In the genomic region with DNA sequence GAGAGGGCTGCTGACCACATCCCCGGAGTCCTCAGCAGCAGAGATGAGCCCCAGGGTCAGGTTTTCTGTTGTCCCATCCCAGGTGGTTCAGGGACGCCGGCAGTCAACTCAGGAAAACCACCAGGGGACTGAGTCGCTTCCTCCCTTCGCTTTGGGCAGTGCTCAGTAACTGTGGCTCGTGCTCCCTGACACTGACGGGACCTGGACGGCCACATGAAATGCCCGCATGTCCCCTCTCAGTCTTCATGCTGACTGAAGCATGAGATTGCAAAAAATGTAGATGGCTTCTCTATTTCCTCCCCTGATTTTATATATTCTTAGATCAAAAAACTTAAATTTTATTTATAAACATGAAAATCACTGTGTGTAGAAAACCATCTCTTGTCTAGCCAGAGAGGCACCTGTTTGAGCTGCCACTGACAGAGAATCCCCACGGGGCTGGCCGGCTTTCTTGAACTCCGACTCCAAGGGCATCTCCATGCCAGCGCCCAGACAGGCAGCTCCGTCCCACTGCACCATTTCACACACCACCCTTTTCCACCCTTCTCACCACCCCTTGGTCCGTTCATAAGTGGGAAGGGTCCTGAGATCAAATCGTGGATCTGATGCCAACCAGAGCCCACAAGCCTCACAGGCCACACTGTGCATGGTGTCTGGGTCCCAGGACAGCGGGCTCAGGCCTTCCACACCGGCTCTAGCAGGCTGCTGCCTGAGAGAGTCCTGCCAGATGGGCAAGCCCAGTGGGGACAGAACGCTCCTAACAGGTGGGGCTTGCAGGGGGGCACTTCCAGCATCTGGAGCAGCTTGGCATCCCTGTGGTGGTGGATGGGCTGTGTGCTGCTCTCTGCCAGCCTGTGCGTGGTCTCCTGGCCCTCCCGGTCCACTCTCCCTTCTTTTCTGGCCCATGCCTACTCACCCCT, we compare ENCODE assay signal across 31 cellular contexts.
DNase-seq lines count a peak whose midpoint lies in the region; ATAC-seq, FAIRE-seq and TF ChIP-seq lines count a peak whose summit lies in the region.
"Had no signal": no experiment of that assay in that cellular context is flagged by ENCODE, and none has a peak within 500 bp of the region (broad histone marks: within the 10 kb centered on the region; RNA-seq: fewer than 3 reads in every experiment).

No MANE protein-coding gene starts in this region.

- no TSS peak for BruUV-seq in K562 (replicated peaks; lab: Mats Ljungman, UMichigan)

- H3K9me1 ChIP-seq in K562 (ENCODE audit: control insufficient read depth, insufficient read depth, low read length) = no peaks in the 10 kb centered on the region

- no peak overlapping the region for H3K4me3 Mint-ChIP-seq in neural crest cell
- H3K4me3 Mint-ChIP-seq: activated CD4-positive, alpha-beta memory T cell treated with anti-CD3 and anti-CD28 coated beads for 36 hours; CD4-positive, alpha-beta memory T cell; T-helper 1 cell treated with Interleukin-12 subunit alpha and Interleukin-12 subunit beta and Interleukin-4 antibody, amounts not matched to agents 30 μg/mL and 1 μg/mL, for 36 hours had no signal

- CTCF ChIA-PET in K562 (lab: Yijun Ruan, JAX; ENCODE audit: low intra/inter-chr PET ratio) = no interaction called here

- no peaks in the 10 kb centered on the region for H3K36me3 ChIP-seq in left ventricle myocardium inferior
- H3K36me3 ChIP-seq in heart left ventricle = peaks cover 0 to 7% (median 0%) of the 10 kb centered on the region in 9 donors
- no peaks in the 10 kb centered on the region for H3K36me3 ChIP-seq in K562 (ENCODE audit: control insufficient read depth, insufficient read depth, low read length)
- H3K36me3 ChIP-seq in aorta (ENCODE audit: control insufficient read depth in 1 of 2, insufficient read depth in 2 of 2, low read length in 1 of 2) = no peaks in the 10 kb centered on the region
- H3K36me3 ChIP-seq: left lung had no signal

- H3K27me3 Mint-ChIP-seq in neural crest cell (ENCODE audit: low read depth) = no peaks in the 10 kb centered on the region

- H3K4me1 Mint-ChIP-seq in neural crest cell = peaks cover 9% of the 10 kb centered on the region
- H3K4me1 Mint-ChIP-seq: CD4-positive, alpha-beta memory T cell had no signal

- in situ Hi-C loops in K562 (cut with MboI) = no loop called here

- H3K27ac ChIP-seq in left ventricle myocardium inferior (replicated peaks) (peak overlapping the region; percentile 78), heart left ventricle (peak overlapping the region in 3 of 12 donors; percentile 6 to 55 (median 22)), K562 (ENCODE audit: extremely low read depth, low read depth, low read length) (no peak overlapping the region), aorta (ENCODE audit: low read depth in 1 of 2, low read length in 2 of 2) (peak overlapping the region; percentile 16 to 92)
- H3K27ac ChIP-seq: left lung had no signal

- no peak for ATAC-seq in heart left ventricle
- ATAC-seq in K562 = peak; percentile 31; the same call in 1 of the 3 replicates
- ATAC-seq in aorta (ENCODE audit: low FRiP score) = no peak
- ATAC-seq in GM19023 (IDR thresholded peaks at IDR 0.05; ENCODE audit: unreplicated experiment) = no peak
- ATAC-seq in GM18502 (IDR thresholded peaks at IDR 0.05; ENCODE audit: poor library complexity, unreplicated experiment) = no peak
- ATAC-seq: activated CD4-positive, CD25-positive, alpha-beta regulatory T cell treated with anti-CD3 and anti-CD28 coated beads, Interleukin-2, amount 50 U/mL, for 24 hours; activated naive CD4-positive, alpha-beta T cell treated with anti-CD3 and anti-CD28 coated beads, Interleukin-2, amount 50 U/mL, for 72 hours; HCT116; left lung had no signal

- no peak overlapping the region for H2AFZ ChIP-seq in K562 (ENCODE audit: low read depth, low read length)

- H3K27me3 ChIP-seq in left ventricle myocardium inferior (ENCODE audit: low read depth) (peaks cover 21% of the 10 kb centered on the region), heart left ventricle (no peaks in the 10 kb centered on the region), K562 (ENCODE audit: control insufficient read depth in 2 of 2, insufficient read depth in 2 of 2, low read length in 2 of 2) (peaks cover 8 to 47% of the 10 kb centered on the region in 2 experiments; a peak in 4 of 5 replicates), aorta (ENCODE audit: control insufficient read depth in 1 of 2, insufficient read depth in 2 of 2, low read length in 1 of 2) (no peaks in the 10 kb centered on the region)

- TF ChIP-seq EP300 in K562 (IDR thresholded peaks at IDR 0.05; ENCODE audit: low read length) = no peak

- no peak for FAIRE-seq in K562 (lab: Jason Lieb, UNC)
- FAIRE-seq: A204.1, G401.6, GM19239, islet of Langerhans, small intestine, TTC549, urothelium cell line had no signal

- TF ChIP-seq POLR2A in heart left ventricle (IDR thresholded peaks at IDR 0.05) = no peak
- no peak for TF ChIP-seq POLR2A in K562 (conservative IDR thresholded peaks at IDR 0.05)

- H3K9me3 ChIP-seq in left ventricle myocardium inferior (replicated peaks) (no peaks in the 10 kb centered on the region), heart left ventricle (no peaks in the 10 kb centered on the region), K562 (replicated peaks; ENCODE audit: control insufficient read depth, insufficient read depth, low read depth, low read length) (no peaks in the 10 kb centered on the region), aorta (ENCODE audit: control insufficient read depth, low read length) (no peaks in the 10 kb centered on the region)
- H3K9me3 ChIP-seq: left lung, SK-N-SH had no signal

- DNase-seq in left ventricle myocardium inferior (no peak), heart left ventricle (no peak), K562 (ENCODE audit: extremely low read depth in 1 of 4, low spot score in 3 of 4) (no peak), neural crest cell (ENCODE audit: low read depth, low spot score) (no peak), aorta (no peak), NCI-H1105 treated with DMSO at 0.1 percent for 48 hours (lab: John Stamatoyannopoulos, UW) (no peak)
- DNase-seq: activated CD4-positive, alpha-beta memory T cell treated with anti-CD3 and anti-CD28 coated beads for 36 hours; activated CD8-positive, alpha-beta memory T cell treated with anti-CD3 and anti-CD28 coated beads, Interleukin-2, amount 50 U/mL, for 4 hours; CD4-positive, alpha-beta memory T cell; cortex of kidney; left lung; MM.1S; NCI-H1417 treated with DMSO at 0.1 percent for 48 hours; NCI-H2107; NCI-H446 treated with DMSO at 0.1 percent for 48 hours; SK-N-SH; small intestine; stimulated activated CD8-positive, alpha-beta memory T cell treated with anti-CD3 and anti-CD28 coated beads, Interleukin-4, amount 100 ng/mL, for 48 hours; substantia nigra had no signal

- TF ChIP-seq CTCF in left ventricle myocardium inferior (IDR thresholded peaks at IDR 0.05; ENCODE audit: borderline replicate concordance) (no peak), heart left ventricle (IDR thresholded peaks at IDR 0.05) (no peak), K562 (IDR thresholded peaks at IDR 0.05 in 2 of 3, conservative IDR thresholded peaks at IDR 0.05 in 1 of 3; ENCODE audit: insufficient read depth in 2 of 3, low read depth in 1 of 3, low read length in 3 of 3) (no peak), neural crest cell (conservative IDR thresholded peaks at IDR 0.05) (no peak)

- H3K4me2 ChIP-seq in K562 (ENCODE audit: insufficient read depth, low read length) = no peak overlapping the region
- H3K4me2 ChIP-seq: SK-N-SH had no signal

- intact Hi-C loops in left ventricle myocardium inferior (cut with micrococcal nuclease) = no loop called here
- intact Hi-C loops in heart left ventricle (cut with DNase I) = no loop called here
- intact Hi-C loops in K562 (cut with micrococcal nuclease) = no loop called here
- intact Hi-C loops in aorta (cut with DNase I) = no loop called here

- H3K36me3 Mint-ChIP-seq in neural crest cell (ENCODE audit: low read depth) = no peaks in the 10 kb centered on the region
- H3K36me3 Mint-ChIP-seq: activated CD4-positive, alpha-beta memory T cell treated with anti-CD3 and anti-CD28 coated beads for 36 hours; activated naive CD4-positive, alpha-beta T cell treated with anti-CD3 and anti-CD28 coated beads, Interleukin-2, amount 50 U/mL, for 72 hours; CD4-positive, alpha-beta memory T cell had no signal

- TF ChIP-seq RAD21 in K562 (CRISPR knock-in tag; conservative IDR thresholded peaks at IDR 0.05 in 1 of 2, IDR thresholded peaks at IDR 0.05 in 1 of 2) = no peak

- 77 to 84% (median 80%) methylated on average over 21 of the region's 21 CpGs for WGBS in heart left ventricle, 4 donors
- WGBS in K562 (ENCODE audit: insufficient coverage, low coverage, missing lambda C conversion rate) = 13% methylated on average over 19 of the region's 21 CpGs
- WGBS in aorta, 2 donors = 71 to 79% methylated on average over 21 of the region's 21 CpGs

- H3K79me2 ChIP-seq in K562 (ENCODE audit: control insufficient read depth, insufficient read depth, low read length) = no peaks in the 10 kb centered on the region

- POLR2A ChIA-PET in K562 (lab: Yijun Ruan, JAX) = interaction anchor here (0.6 kb wide), 1 partner anchor 129 kb away, joined by 3 read pairs; no protein-coding TSS in a partner anchor

- peak overlapping the region; percentile 78 for H3K27ac Mint-ChIP-seq in neural crest cell (ENCODE audit: unreplicated experiment)
- H3K27ac Mint-ChIP-seq: activated CD4-positive, alpha-beta memory T cell treated with anti-CD3 and anti-CD28 coated beads for 36 hours; CD4-positive, alpha-beta memory T cell; T-helper 1 cell treated with Interleukin-12 subunit alpha and Interleukin-12 subunit beta and Interleukin-4 antibody, amounts not matched to agents 30 μg/mL and 1 μg/mL, for 36 hours had no signal

- H3K4me3 ChIP-seq in left ventricle myocardium inferior (no peak overlapping the region), heart left ventricle (no peak overlapping the region), K562 (no peak overlapping the region), aorta (ENCODE audit: low read length in 2 of 2) (no peak overlapping the region)
- H3K4me3 ChIP-seq: left lung had no signal

- H3K9ac ChIP-seq in K562 (ENCODE audit: insufficient read depth in 1 of 2, low read depth in 2 of 2, low read length in 2 of 2) = no peak overlapping the region
- H3K9ac ChIP-seq: SK-N-SH had no signal

- peaks cover 7% of the 10 kb centered on the region; the same call in 1 of the 2 replicates for H4K20me1 ChIP-seq in K562 (replicated peaks; ENCODE audit: control insufficient read depth, insufficient read depth, low read length)

- no peaks in the 10 kb centered on the region for H3K9me3 Mint-ChIP-seq in neural crest cell
- H3K9me3 Mint-ChIP-seq: activated CD4-positive, alpha-beta memory T cell treated with anti-CD3 and anti-CD28 coated beads for 36 hours; activated naive CD4-positive, alpha-beta T cell treated with anti-CD3 and anti-CD28 coated beads, Interleukin-2, amount 50 U/mL, for 72 hours; CD4-positive, alpha-beta memory T cell; T-helper 1 cell treated with Interleukin-12 subunit alpha and Interleukin-12 subunit beta and Interleukin-4 antibody, amounts not matched to agents 30 μg/mL and 1 μg/mL, for 36 hours had no signal

- H3K4me1 ChIP-seq in left ventricle myocardium inferior (peaks cover 55% of the 10 kb centered on the region), heart left ventricle (peaks cover 0 to 59% (median 15%) of the 10 kb centered on the region in 12 donors), K562 (replicated peaks in 1 of 2; ENCODE audit: control insufficient read depth in 2 of 2, insufficient read depth in 2 of 2, low read length in 2 of 2) (peaks cover 0 to 13% of the 10 kb centered on the region in 2 experiments; a peak in 1 of 5 replicates), aorta (ENCODE audit: control insufficient read depth in 1 of 2, insufficient read depth in 2 of 2, low read length in 2 of 2) (peaks cover 0 to 4% of the 10 kb centered on the region in 2 donors)
- H3K4me1 ChIP-seq: left lung had no signal
